In the genomic region with DNA sequence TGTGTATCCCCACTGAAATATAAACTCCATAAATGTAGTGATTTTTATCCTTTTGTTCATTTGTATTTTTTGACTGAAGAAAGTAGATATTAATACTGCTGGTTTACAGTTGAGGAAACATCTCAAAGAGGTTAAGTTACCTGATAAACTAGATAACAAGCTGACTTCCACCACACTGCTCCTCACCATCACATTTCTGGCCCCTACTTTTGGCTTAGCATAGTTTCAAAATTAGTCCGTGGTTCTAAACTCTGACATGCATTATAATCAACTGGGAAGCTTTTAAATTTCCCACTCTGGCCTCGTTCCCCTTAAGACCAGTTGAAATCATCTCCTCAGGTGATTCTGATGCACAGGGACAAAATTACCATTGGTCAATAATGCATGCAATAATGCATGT, we compare ENCODE assay signal across 28 cellular contexts.
"Had no signal": no experiment of that assay in that cellular context is flagged by ENCODE, and none has a peak within 500 bp of the region (broad histone marks: within the 10 kb centered on the region; RNA-seq: fewer than 3 reads in every experiment).

No MANE protein-coding gene starts in this region.

- H3K27me3 Mint-ChIP-seq: naive thymus-derived CD4-positive, alpha-beta T cell; progenitor cell of endocrine pancreas; stimulated activated naive CD8-positive, alpha-beta T cell treated with anti-CD3 and anti-CD28 coated beads, Interleukin-15, amount 100 ng/mL, for 72 hours had no signal

- H3K27ac ChIP-seq: dorsolateral prefrontal cortex, gastrocnemius medialis, hepatocyte, left lung, neural progenitor cell, parathyroid adenoma, right lobe of liver, thyroid gland, vagina had no signal

- FAIRE-seq: islet of Langerhans, small intestine had no signal

- H3K36me3 ChIP-seq: gastrocnemius medialis, left lung, neural progenitor cell, right lobe of liver, thyroid gland, vagina had no signal

- H3K4me1 ChIP-seq: neural progenitor cell, parathyroid adenoma, vagina had no signal

- ATAC-seq: gastrocnemius medialis; left cardiac atrium; left lung; naive thymus-derived CD4-positive, alpha-beta T cell; right lobe of liver; stimulated activated naive CD8-positive, alpha-beta T cell treated with anti-CD3 and anti-CD28 coated beads, Interleukin-15, amount 100 ng/mL, for 72 hours had no signal

- DNase-seq: dorsolateral prefrontal cortex; effector CD4-positive, alpha-beta T cell; foreskin fibroblast; gastrocnemius medialis; head of caudate nucleus; left cardiac atrium; left lung; mammary epithelial cell; mesendoderm; midbrain; naive thymus-derived CD4-positive, alpha-beta T cell; right lobe of liver; small intestine; stimulated activated CD4-positive, alpha-beta T cell treated with anti-CD3 and anti-CD28 coated beads, Interleukin-12 subunit alpha, Interleukin-12 subunit beta, amount 100 ng/mL, for 4 hours; stimulated activated CD4-positive, alpha-beta T cell treated with anti-CD3 and anti-CD28 coated beads, Interleukin-1b, Interleukin-23, amount 100 ng/mL, for 48 hours; stimulated activated CD4-positive, alpha-beta T cell treated with anti-CD3 and anti-CD28 coated beads, Interleukin-4, amount 100 ng/mL, for 1 hour; stimulated activated CD8-positive, alpha-beta memory T cell treated with anti-CD3 and anti-CD28 coated beads, Interleukin-4, amount 100 ng/mL, for 48 hours; stimulated activated naive CD4-positive, alpha-beta T cell; stimulated activated naive CD8-positive, alpha-beta T cell treated with anti-CD3 and anti-CD28 coated beads, Interleukin-15, amount 100 ng/mL, for 72 hours; thyroid gland; trophoblast cell had no signal

- H3K27me3 ChIP-seq: dorsolateral prefrontal cortex, gastrocnemius medialis, hepatocyte, left lung, neural progenitor cell, right lobe of liver, thyroid gland, vagina had no signal

- H3K9me3 Mint-ChIP-seq: stimulated activated naive CD8-positive, alpha-beta T cell treated with anti-CD3 and anti-CD28 coated beads, Interleukin-15, amount 100 ng/mL, for 72 hours had no signal

- H3K4me2 ChIP-seq: hepatocyte, neural progenitor cell had no signal

- H3K9me3 ChIP-seq: gastrocnemius medialis, left lung, right lobe of liver, thyroid gland, vagina had no signal

- H3K4me3 ChIP-seq: dorsolateral prefrontal cortex, gastrocnemius medialis, hepatocyte, left lung, neural progenitor cell, right lobe of liver, thyroid gland, vagina had no signal

- H3K4me1 Mint-ChIP-seq: neural progenitor cell had no signal

- H3K4me3 Mint-ChIP-seq: nephron; neural progenitor cell; stimulated activated naive CD8-positive, alpha-beta T cell treated with anti-CD3 and anti-CD28 coated beads, Interleukin-15, amount 100 ng/mL, for 72 hours had no signal

- H2AFZ ChIP-seq: hepatocyte, neural progenitor cell, parathyroid adenoma had no signal

- H3K27ac Mint-ChIP-seq: nephron; neural progenitor cell; progenitor cell of endocrine pancreas; stimulated activated naive CD8-positive, alpha-beta T cell treated with anti-CD3 and anti-CD28 coated beads, Interleukin-15, amount 100 ng/mL, for 72 hours had no signal
